16 cellular contexts compared by ENCODE assay signal in genomic region chr13:95176611-95177259, GRCh38.
DNase-seq lines count a peak whose midpoint lies in the region; ATAC-seq lines count a peak whose summit lies in the region.
"Had no signal": no experiment of that assay in that cellular context is flagged by ENCODE, and none has a peak within 500 bp of the region (broad histone marks: within the 10 kb centered on the region; RNA-seq: fewer than 3 reads in every experiment).

No MANE protein-coding gene starts in this region.

- peak overlapping the region; percentile 84 for H3K27ac Mint-ChIP-seq in activated CD4-positive, alpha-beta T cell treated with anti-CD3 and anti-CD28 coated beads, Interleukin-2, amount 10 ng/mL, durations not matched to agents 7 days and 5 days
- H3K27ac Mint-ChIP-seq: natural killer cell; stimulated activated naive B cell treated with anti-CD40 and anti-IgM and Interleukin-4, amounts not matched to agents 10 μg/mL and 1 μg/mL and 100 μg/mL, for 72 hours had no signal

- peaks cover 44% of the 10 kb centered on the region for H3K4me1 Mint-ChIP-seq in activated CD4-positive, alpha-beta T cell treated with anti-CD3 and anti-CD28 coated beads, Interleukin-2, amount 10 ng/mL, durations not matched to agents 7 days and 5 days
- H3K4me1 Mint-ChIP-seq: stimulated activated naive B cell treated with anti-CD40 and anti-IgM and Interleukin-4, amounts not matched to agents 10 μg/mL and 1 μg/mL and 100 μg/mL, for 72 hours had no signal

- H3K9me3 Mint-ChIP-seq in activated CD4-positive, alpha-beta T cell treated with anti-CD3 and anti-CD28 coated beads, Interleukin-2, amount 10 ng/mL, durations not matched to agents 7 days and 5 days: peaks cover 21% of the 10 kb centered on the region
- H3K9me3 Mint-ChIP-seq: natural killer cell had no signal

- peak; percentile 16 for DNase-seq in activated CD4-positive, alpha-beta T cell treated with anti-CD3 and anti-CD28 coated beads for 1 hour
- DNase-seq in activated CD4-positive, alpha-beta T cell treated with anti-CD3 and anti-CD28 coated beads, Interleukin-2, amount 50 U/mL, for 4 hours: no peak
- DNase-seq in activated CD4-positive, alpha-beta T cell treated with anti-CD3 and anti-CD28 coated beads, Interleukin-2, amount 10 ng/mL, durations not matched to agents 7 days and 5 days: peak; percentile 16
- DNase-seq in dedifferentiated amniotic fluid mesenchymal stem cell (ENCODE audit: extremely low spot score): peak; percentile 78
- peak; percentile 46 for DNase-seq in pons (ENCODE audit: low spot score)
- no peak for DNase-seq in left cardiac atrium
- no peak for DNase-seq in NCI-H2196 treated with DMSO at 0.1 percent for 48 hours (lab: John Stamatoyannopoulos, UW; ENCODE audit: unreplicated experiment)
- DNase-seq: central memory CD4-positive, alpha-beta T cell; heart right ventricle; natural killer cell; NCI-H1048; NCI-H226; stimulated activated naive B cell treated with anti-CD40 and anti-IgM and Interleukin-4, amounts not matched to agents 10 μg/mL and 1 μg/mL and 100 μg/mL, for 72 hours had no signal

- ATAC-seq in left cardiac atrium (no peak), HG03108 (IDR thresholded peaks at IDR 0.05; ENCODE audit: unreplicated experiment) (no peak)
- ATAC-seq: heart right ventricle; HepG2; natural killer cell; stimulated activated naive B cell treated with anti-CD40 and anti-IgM and Interleukin-4, amounts not matched to agents 10 μg/mL and 1 μg/mL and 100 μg/mL, for 72 hours had no signal

- CTCF ChIA-PET in activated CD4-positive, alpha-beta T cell treated with anti-CD3 and anti-CD28 coated beads, Interleukin-2, amount 10 ng/mL, durations not matched to agents 7 days and 5 days (lab: Charles Lee): interaction anchor here (0.9 kb wide), 1 partner anchor 13 kb away, joined by 4 read pairs; no protein-coding TSS in a partner anchor

- H3K36me3 Mint-ChIP-seq in activated CD4-positive, alpha-beta T cell treated with anti-CD3 and anti-CD28 coated beads, Interleukin-2, amount 10 ng/mL, durations not matched to agents 7 days and 5 days (ENCODE audit: low read depth): peaks cover 51% of the 10 kb centered on the region

- no peak overlapping the region for H3K4me3 Mint-ChIP-seq in activated CD4-positive, alpha-beta T cell treated with anti-CD3 and anti-CD28 coated beads, Interleukin-2, amount 10 ng/mL, durations not matched to agents 7 days and 5 days
- H3K4me3 Mint-ChIP-seq: CD8-positive, alpha-beta memory T cell; natural killer cell; stimulated activated naive B cell treated with anti-CD40 and anti-IgM and Interleukin-4, amounts not matched to agents 10 μg/mL and 1 μg/mL and 100 μg/mL, for 72 hours had no signal

- intact Hi-C loops in left cardiac atrium (cut with DNase I): no loop called here

- no peaks in the 10 kb centered on the region for H3K27me3 Mint-ChIP-seq in activated CD4-positive, alpha-beta T cell treated with anti-CD3 and anti-CD28 coated beads, Interleukin-2, amount 10 ng/mL, durations not matched to agents 7 days and 5 days
- H3K27me3 Mint-ChIP-seq: CD8-positive, alpha-beta memory T cell; stimulated activated naive B cell treated with anti-CD40 and anti-IgM and Interleukin-4, amounts not matched to agents 10 μg/mL and 1 μg/mL and 100 μg/mL, for 72 hours had no signal

- POLR2A ChIA-PET in activated CD4-positive, alpha-beta T cell treated with anti-CD3 and anti-CD28 coated beads, Interleukin-2, amount 10 ng/mL, durations not matched to agents 7 days and 5 days (lab: Charles Lee): no interaction called here

Comparison
In these comparisons a context has a peak if more than half of its experiments do, and no peak if none do; other contexts are left out.
1. DNase-seq: peak in activated CD4-positive, alpha-beta T cell treated with anti-CD3 and anti-CD28 coated beads for 1 hour (single experiment), activated CD4-positive, alpha-beta T cell treated with anti-CD3 and anti-CD28 coated beads, Interleukin-2, amount 10 ng/mL, durations not matched to agents 7 days and 5 days (single experiment), dedifferentiated amniotic fluid mesenchymal stem cell (single experiment) and pons (single experiment); none in activated CD4-positive, alpha-beta T cell treated with anti-CD3 and anti-CD28 coated beads, Interleukin-2, amount 50 U/mL, for 4 hours (0 of 2), left cardiac atrium (single experiment) and NCI-H2196 treated with DMSO at 0.1 percent for 48 hours (single experiment).